In genomic region chr5:151225475-151225874, GRCh38 we compare ENCODE assay signal across 18 cellular contexts. TPM values are rescaled to one million over a fixed set of nuclear protein-coding genes. Genes with fewer than 3 reads are reported as not detected.
DNase-seq lines count a peak whose midpoint lies in the region; ATAC-seq and TF ChIP-seq lines count a peak whose summit lies in the region.
"Had no signal": no experiment of that assay in that cellular context is flagged by ENCODE, and none has a peak within 500 bp of the region (broad histone marks: within the 10 kb centered on the region; RNA-seq: fewer than 3 reads in every experiment).

No MANE protein-coding gene starts in this region.

- no peaks in the 10 kb centered on the region for H3K27me3 Mint-ChIP-seq in activated CD8-positive, alpha-beta T cell treated with anti-CD3 and anti-CD28 coated beads for 36 hours
- H3K27me3 Mint-ChIP-seq in activated CD8-positive, alpha-beta T cell treated with anti-CD3 and anti-CD28 coated beads, Interleukin-2, amount 10 ng/mL, durations not matched to agents 7 days and 5 days (ENCODE audit: low read depth): no peaks in the 10 kb centered on the region
- H3K27me3 Mint-ChIP-seq in activated naive CD8-positive, alpha-beta T cell treated with anti-CD3 and anti-CD28 coated beads for 36 hours: no peaks in the 10 kb centered on the region

- ATAC-seq in activated CD8-positive, alpha-beta T cell treated with anti-CD3 and anti-CD28 coated beads for 36 hours: no peak
- no peak for ATAC-seq in activated CD8-positive, alpha-beta T cell treated with anti-CD3 and anti-CD28 coated beads, Interleukin-2, amount 10 ng/mL, durations not matched to agents 7 days and 5 days
- no peak for ATAC-seq in Right ventricle myocardium superior (ENCODE audit: poor library complexity)
- ATAC-seq: stimulated activated naive CD8-positive, alpha-beta T cell treated with anti-CD3 and anti-CD28 coated beads, Interleukin-15, Interleukin-2, amounts not matched to agents 100 U/mL and 50 U/mL, for 24 hours; upper lobe of right lung had no signal

- no peaks in the 10 kb centered on the region for H3K36me3 ChIP-seq in HUES48 (ENCODE audit: control insufficient read depth, insufficient read depth, low read length)
- H3K36me3 ChIP-seq in parathyroid adenoma (ENCODE audit: control insufficient read depth, insufficient read depth, low read length): no peaks in the 10 kb centered on the region
- H3K36me3 ChIP-seq: adrenal gland, esophagus squamous epithelium, upper lobe of right lung had no signal

- H3K36me3 Mint-ChIP-seq in activated CD8-positive, alpha-beta T cell treated with anti-CD3 and anti-CD28 coated beads for 36 hours (ENCODE audit: low read depth): peaks cover 18% of the 10 kb centered on the region
- peaks cover 31% of the 10 kb centered on the region for H3K36me3 Mint-ChIP-seq in activated CD8-positive, alpha-beta T cell treated with anti-CD3 and anti-CD28 coated beads, Interleukin-2, amount 10 ng/mL, durations not matched to agents 7 days and 5 days (ENCODE audit: low read depth)
- H3K36me3 Mint-ChIP-seq in activated naive CD8-positive, alpha-beta T cell treated with anti-CD3 and anti-CD28 coated beads for 36 hours: peaks cover 16% of the 10 kb centered on the region

- H3K4me3 Mint-ChIP-seq in activated CD8-positive, alpha-beta T cell treated with anti-CD3 and anti-CD28 coated beads for 36 hours: no peak overlapping the region
- H3K4me3 Mint-ChIP-seq in activated CD8-positive, alpha-beta T cell treated with anti-CD3 and anti-CD28 coated beads, Interleukin-2, amount 10 ng/mL, durations not matched to agents 7 days and 5 days: no peak overlapping the region
- H3K4me3 Mint-ChIP-seq in activated naive CD8-positive, alpha-beta T cell treated with anti-CD3 and anti-CD28 coated beads for 36 hours: peak overlapping the region; percentile 22

- 0 out of 2 replicates have a peak overlapping the region, but pooled peaks have one; percentile 17 for H3K4me3 ChIP-seq in HUES48 (ENCODE audit: low read depth, low read length)
- H3K4me3 ChIP-seq in parathyroid adenoma (ENCODE audit: low read depth, low read length): no peak overlapping the region
- H3K4me3 ChIP-seq: adrenal gland, esophagus squamous epithelium, smooth muscle cell, upper lobe of right lung had no signal

- peaks cover 38% of the 10 kb centered on the region for H3K4me1 Mint-ChIP-seq in activated CD8-positive, alpha-beta T cell treated with anti-CD3 and anti-CD28 coated beads for 36 hours (ENCODE audit: low read depth)
- peaks cover 37% of the 10 kb centered on the region for H3K4me1 Mint-ChIP-seq in activated CD8-positive, alpha-beta T cell treated with anti-CD3 and anti-CD28 coated beads, Interleukin-2, amount 10 ng/mL, durations not matched to agents 7 days and 5 days (ENCODE audit: low read depth)
- H3K4me1 Mint-ChIP-seq in activated naive CD8-positive, alpha-beta T cell treated with anti-CD3 and anti-CD28 coated beads for 36 hours: peaks cover 42% of the 10 kb centered on the region

- H3K79me2 ChIP-seq in parathyroid adenoma: peaks cover 2% of the 10 kb centered on the region

- H3K4me1 ChIP-seq in HUES48 (ENCODE audit: control insufficient read depth, insufficient read depth, low read length): peaks cover 16% of the 10 kb centered on the region
- H3K4me1 ChIP-seq in parathyroid adenoma: peaks cover 10% of the 10 kb centered on the region

- no peaks in the 10 kb centered on the region for H3K9me3 Mint-ChIP-seq in activated CD8-positive, alpha-beta T cell treated with anti-CD3 and anti-CD28 coated beads for 36 hours
- no peaks in the 10 kb centered on the region for H3K9me3 Mint-ChIP-seq in activated CD8-positive, alpha-beta T cell treated with anti-CD3 and anti-CD28 coated beads, Interleukin-2, amount 10 ng/mL, durations not matched to agents 7 days and 5 days (ENCODE audit: insufficient read depth)
- no peaks in the 10 kb centered on the region for H3K9me3 Mint-ChIP-seq in activated naive CD8-positive, alpha-beta T cell treated with anti-CD3 and anti-CD28 coated beads for 36 hours

- no peak for DNase-seq in activated CD8-positive, alpha-beta T cell treated with anti-CD3 and anti-CD28 coated beads for 36 hours
- DNase-seq in activated CD8-positive, alpha-beta T cell treated with anti-CD3 and anti-CD28 coated beads, Interleukin-2, amount 10 ng/mL, durations not matched to agents 7 days and 5 days: no peak
- no peak for DNase-seq in activated naive CD8-positive, alpha-beta T cell treated with anti-CD3 and anti-CD28 coated beads for 36 hours
- DNase-seq in Right ventricle myocardium superior (no peak), NCI-H1092 treated with DMSO at 0.1 percent for 48 hours (lab: John Stamatoyannopoulos, UW) (no peak), kidney glomerular epithelial cell (lab: John Stamatoyannopoulos, UW) (no peak)
- DNase-seq: activated CD8-positive, alpha-beta memory T cell treated with anti-CD3 and anti-CD28 coated beads, Interleukin-2, amount 50 U/mL, for 4 hours; adrenal gland; esophagus squamous epithelium; NCI-H1694; posterior cingulate gyrus; stimulated activated naive CD8-positive, alpha-beta T cell treated with anti-CD3 and anti-CD28 coated beads, Interleukin-15, Interleukin-2, amounts not matched to agents 100 U/mL and 50 U/mL, for 24 hours; SW 1271; upper lobe of right lung had no signal

- no peak overlapping the region for H3K4me2 ChIP-seq in parathyroid adenoma (ENCODE audit: low read length)
- H3K4me2 ChIP-seq: smooth muscle cell had no signal

- POLR2A ChIA-PET in activated CD8-positive, alpha-beta T cell treated with anti-CD3 and anti-CD28 coated beads for 36 hours (lab: Charles Lee): interaction anchor here (0.7 to 3.2 kb wide), 5 partner anchors 9 to 488 kb away, joined by 3 to 13 read pairs (median 3); no protein-coding TSS in a partner anchor
- POLR2A ChIA-PET in activated CD8-positive, alpha-beta T cell treated with anti-CD3 and anti-CD28 coated beads, Interleukin-2, amount 10 ng/mL, durations not matched to agents 7 days and 5 days (lab: Charles Lee): interaction anchor here (0.6 to 4.7 kb wide), 2 partner anchors 12 to 22 kb away, joined by 3 to 114 read pairs; no protein-coding TSS in a partner anchor

- intact Hi-C loops in activated CD8-positive, alpha-beta T cell treated with anti-CD3 and anti-CD28 coated beads for 36 hours (cut with micrococcal nuclease): no loop called here
- intact Hi-C loops in Right ventricle myocardium superior (cut with DNase I): no loop called here

- peak overlapping the region; percentile 70 for H3K27ac Mint-ChIP-seq in activated CD8-positive, alpha-beta T cell treated with anti-CD3 and anti-CD28 coated beads for 36 hours
- H3K27ac Mint-ChIP-seq in activated CD8-positive, alpha-beta T cell treated with anti-CD3 and anti-CD28 coated beads, Interleukin-2, amount 10 ng/mL, durations not matched to agents 7 days and 5 days: no peak overlapping the region
- H3K27ac Mint-ChIP-seq in activated naive CD8-positive, alpha-beta T cell treated with anti-CD3 and anti-CD28 coated beads for 36 hours: peak overlapping the region; percentile 84

- H3K27ac ChIP-seq in HUES48 (ENCODE audit: low read depth, low read length) (no peak overlapping the region), parathyroid adenoma (no peak overlapping the region)
- H3K27ac ChIP-seq: adrenal gland, upper lobe of right lung had no signal

- H3K27me3 ChIP-seq in HUES48 (ENCODE audit: control insufficient read depth, insufficient read depth, low read length) (peaks cover 14% of the 10 kb centered on the region; the same call in 1 of the 2 replicates), parathyroid adenoma (ENCODE audit: control insufficient read depth, insufficient read depth, low read length) (no peaks in the 10 kb centered on the region)
- H3K27me3 ChIP-seq: adrenal gland, esophagus squamous epithelium, upper lobe of right lung had no signal

- H3K9me3 ChIP-seq in HUES48 (ENCODE audit: control insufficient read depth, insufficient read depth, low read length) (no peaks in the 10 kb centered on the region), parathyroid adenoma (ENCODE audit: control insufficient read depth, low read length) (no peaks in the 10 kb centered on the region)
- H3K9me3 ChIP-seq: adrenal gland, esophagus squamous epithelium, upper lobe of right lung had no signal

- H2AFZ ChIP-seq in parathyroid adenoma: peak overlapping the region; percentile 5

- H3K9ac ChIP-seq in HUES48 (ENCODE audit: low read depth, low read length): no peak overlapping the region
- H3K9ac ChIP-seq in parathyroid adenoma: no peak overlapping the region

- no peak for TF ChIP-seq CTCF in activated CD8-positive, alpha-beta T cell treated with anti-CD3 and anti-CD28 coated beads for 36 hours (IDR thresholded peaks at IDR 0.05)
- no peak for TF ChIP-seq CTCF in parathyroid adenoma (IDR thresholded peaks at IDR 0.05)

- CTCF ChIA-PET in activated CD8-positive, alpha-beta T cell treated with anti-CD3 and anti-CD28 coated beads for 36 hours (lab: Charles Lee): interaction anchor here (0.6 to 10.9 kb wide), 11 partner anchors 9 to 110 kb away, joined by 3 to 83 read pairs (median 4); partner anchors contain the start of gene GM2A
- CTCF ChIA-PET in activated CD8-positive, alpha-beta T cell treated with anti-CD3 and anti-CD28 coated beads, Interleukin-2, amount 10 ng/mL, durations not matched to agents 7 days and 5 days (lab: Charles Lee): interaction anchor here (0.8 to 11.9 kb wide), 4 partner anchors 9 to 17 kb away, joined by 3 to 133 read pairs (median 10); no protein-coding TSS in a partner anchor

RNA-seq across cellular contexts. Expression of gene CCDC69, which starts 1.6 kb away (rescaled TPM):
- total RNA-seq in activated CD8-positive, alpha-beta T cell treated with anti-CD3 and anti-CD28 coated beads for 36 hours: 10 to 100 TPM; 33.0 to 34.5 TPM
- total RNA-seq in activated CD8-positive, alpha-beta T cell treated with anti-CD3 and anti-CD28 coated beads, Interleukin-2, amount 10 ng/mL, durations not matched to agents 7 days and 5 days: 10 to 100 TPM; 87.6 to 92.7 TPM
- 10 to 100 TPM; 27.5 to 29.6 TPM for total RNA-seq in activated naive CD8-positive, alpha-beta T cell treated with anti-CD3 and anti-CD28 coated beads for 36 hours
- 178 TPM for total RNA-seq in Right ventricle myocardium superior
- total RNA-seq: A673 had no signal

RNA-seq across cellular contexts. Expression of gene GM2A, which starts 27.5 kb away (rescaled TPM):
- total RNA-seq in activated CD8-positive, alpha-beta T cell treated with anti-CD3 and anti-CD28 coated beads for 36 hours: 10 to 100 TPM; 13.3 to 13.7 TPM
- 10 to 100 TPM; 19.5 to 19.6 TPM for total RNA-seq in activated CD8-positive, alpha-beta T cell treated with anti-CD3 and anti-CD28 coated beads, Interleukin-2, amount 10 ng/mL, durations not matched to agents 7 days and 5 days
- total RNA-seq in activated naive CD8-positive, alpha-beta T cell treated with anti-CD3 and anti-CD28 coated beads for 36 hours: 10 to 100 TPM; 18.0 to 18.8 TPM
- total RNA-seq in Right ventricle myocardium superior: 26.2 TPM
